Comparison of ENCODE assay signal across 32 cellular contexts in genomic region chr2:237574467-237574866, GRCh38. TPM values are rescaled to one million over a fixed set of nuclear protein-coding genes. Genes with fewer than 3 reads are reported as not detected.
DNase-seq lines count a peak whose midpoint lies in the region; ATAC-seq and TF ChIP-seq lines count a peak whose summit lies in the region.
"Had no signal": no experiment of that assay in that cellular context is flagged by ENCODE, and none has a peak within 500 bp of the region (broad histone marks: within the 10 kb centered on the region; RNA-seq: fewer than 3 reads in every experiment).

No MANE protein-coding gene starts in this region.

- H4K20me1 ChIP-seq in osteoblast (ENCODE audit: insufficient read depth, low read length) = no peaks in the 10 kb centered on the region

- no peaks in the 10 kb centered on the region for H3K9me3 ChIP-seq in endodermal cell (ENCODE audit: control insufficient read depth, low read length)
- H3K9me3 ChIP-seq in osteoblast (ENCODE audit: low read depth, low read length) = no peaks in the 10 kb centered on the region

- H3K4me1 Mint-ChIP-seq in stimulated activated naive CD8-positive, alpha-beta T cell treated with anti-CD3 and anti-CD28 coated beads, Interleukin-15, amount 100 ng/mL, for 72 hours = peaks cover 9% of the 10 kb centered on the region
- H3K4me1 Mint-ChIP-seq in endodermal cell = peaks cover 30% of the 10 kb centered on the region

- H3K27me3 Mint-ChIP-seq in stimulated activated naive CD8-positive, alpha-beta T cell treated with anti-CD3 and anti-CD28 coated beads, Interleukin-15, amount 100 ng/mL, for 72 hours = no peaks in the 10 kb centered on the region
- no peaks in the 10 kb centered on the region for H3K27me3 Mint-ChIP-seq in endodermal cell (ENCODE audit: insufficient read depth)
- H3K27me3 Mint-ChIP-seq: activated naive CD4-positive, alpha-beta T cell treated with anti-CD3 and anti-CD28 coated beads, Interleukin-2, amount 50 U/mL, for 24 hours; type B pancreatic cell had no signal

- H3K27ac ChIP-seq in endodermal cell (ENCODE audit: low read depth, low read length) (no peak overlapping the region), osteoblast (ENCODE audit: low read depth, low read length) (no peak overlapping the region), substantia nigra (ENCODE audit: low read depth, low read length, poor library complexity, severe bottlenecking) (no peak overlapping the region)
- H3K27ac ChIP-seq: HL-60 had no signal

- DNase-seq in stimulated activated naive CD8-positive, alpha-beta T cell treated with anti-CD3 and anti-CD28 coated beads, Interleukin-15, amount 100 ng/mL, for 72 hours = no peak
- DNase-seq in stimulated activated naive CD8-positive, alpha-beta T cell treated with anti-CD3 and anti-CD28 coated beads, Interleukin-15, Interleukin-2, amounts not matched to agents 100 U/mL and 50 U/mL, for 24 hours = no peak
- DNase-seq in endodermal cell (no peak), osteoblast (ENCODE audit: insufficient read length, low spot score, missing footprints) (peak; percentile 78), substantia nigra (lab: John Stamatoyannopoulos, UW) (no peak), amniotic stem cell (lab: John Stamatoyannopoulos, UW) (no peak), KBM-7 (no peak)
- DNase-seq: activated CD4-positive, alpha-beta T cell treated with anti-CD3 and anti-CD28 coated beads for 4 hours; amygdala; CD4-positive, CD25-positive, alpha-beta regulatory T cell; hypothalamus; immature natural killer cell; NCI-H1436; NCI-H2081 treated with DMSO at 0.1 percent for 48 hours; NCI-H345; NCI-H69; stimulated activated CD4-positive, alpha-beta T cell treated with anti-CD3 and anti-CD28 coated beads, Interleukin-12 subunit alpha, Interleukin-12 subunit beta, amount 100 ng/mL, for 4 hours; stimulated activated CD4-positive, alpha-beta T cell treated with anti-CD3 and anti-CD28 coated beads, Interleukin-2, amount 100 ng/mL, for 48 hours had no signal

- H3K4me2 ChIP-seq in osteoblast (ENCODE audit: insufficient read depth, low read length) = no peak overlapping the region

- peak overlapping the region; percentile 35 to 90 for H3K27ac Mint-ChIP-seq in stimulated activated naive CD8-positive, alpha-beta T cell treated with anti-CD3 and anti-CD28 coated beads, Interleukin-15, amount 100 ng/mL, for 72 hours
- H3K27ac Mint-ChIP-seq in endodermal cell = peak overlapping the region; percentile 48
- H3K27ac Mint-ChIP-seq: immature natural killer cell; memory B cell; T-helper 2 cell treated with Interferon-gamma antibody and Interleukin-4, amounts not matched to agents 5 μg/mL and 100 μg/mL, for 36 hours; type B pancreatic cell had no signal

- no peaks in the 10 kb centered on the region for H3K27me3 ChIP-seq in endodermal cell (ENCODE audit: control insufficient read depth, insufficient read depth, low read length, poor library complexity, severe bottlenecking)
- H3K27me3 ChIP-seq in osteoblast (ENCODE audit: insufficient read depth, low read length) = peaks cover 6% of the 10 kb centered on the region

- no peak overlapping the region for H2AFZ ChIP-seq in osteoblast (ENCODE audit: low read length)

- no peak for ATAC-seq in stimulated activated naive CD8-positive, alpha-beta T cell treated with anti-CD3 and anti-CD28 coated beads, Interleukin-15, amount 100 ng/mL, for 72 hours
- no peak for ATAC-seq in stimulated activated naive CD8-positive, alpha-beta T cell treated with anti-CD3 and anti-CD28 coated beads, Interleukin-15, Interleukin-2, amounts not matched to agents 100 U/mL and 50 U/mL, for 24 hours
- no peak for ATAC-seq in HG02678 (IDR thresholded peaks at IDR 0.05; ENCODE audit: unreplicated experiment)
- ATAC-seq: Panc1, sciatic nerve had no signal

- WGBS in endodermal cell (ENCODE audit: insufficient coverage in 1 of 2, insufficient read length in 1 of 2), 2 experiments = 95 to 100% methylated on average over 2 to 9 of the region's 9 CpGs

- H3K36me3 Mint-ChIP-seq in endodermal cell (ENCODE audit: low read depth) = peaks cover 50% of the 10 kb centered on the region
- H3K36me3 Mint-ChIP-seq: activated naive CD4-positive, alpha-beta T cell treated with anti-CD3 and anti-CD28 coated beads, Interleukin-2, amount 50 U/mL, for 24 hours; CD4-positive, CD25-positive, alpha-beta regulatory T cell; immature natural killer cell; memory B cell; type B pancreatic cell had no signal

- H3K4me3 ChIP-seq in endodermal cell (ENCODE audit: low read length) (no peak overlapping the region), osteoblast (ENCODE audit: insufficient read depth, low read length) (no peak overlapping the region)

- H3K9ac ChIP-seq in endodermal cell (ENCODE audit: extremely low read depth, low read length, poor library complexity, severe bottlenecking) = no peak overlapping the region

- no peak overlapping the region for H3K4me3 Mint-ChIP-seq in stimulated activated naive CD8-positive, alpha-beta T cell treated with anti-CD3 and anti-CD28 coated beads, Interleukin-15, amount 100 ng/mL, for 72 hours
- no peak overlapping the region for H3K4me3 Mint-ChIP-seq in endodermal cell
- H3K4me3 Mint-ChIP-seq: activated naive CD4-positive, alpha-beta T cell treated with anti-CD3 and anti-CD28 coated beads, Interleukin-2, amount 50 U/mL, for 24 hours; CD4-positive, CD25-positive, alpha-beta regulatory T cell; memory B cell; neural crest cell; T-helper 2 cell treated with Interferon-gamma antibody and Interleukin-4, amounts not matched to agents 5 μg/mL and 100 μg/mL, for 36 hours; type B pancreatic cell had no signal

- H3K36me3 ChIP-seq in endodermal cell (ENCODE audit: control insufficient read depth, insufficient read depth, low read length) (peaks cover 48% of the 10 kb centered on the region), osteoblast (ENCODE audit: insufficient read depth, low read length) (no peaks in the 10 kb centered on the region)

- H3K79me2 ChIP-seq in osteoblast (ENCODE audit: insufficient read depth, low read length) = no peaks in the 10 kb centered on the region

- in situ Hi-C loops in KBM-7 (cut with MboI; ENCODE audit: low pct_unique_long_range_greater_than_20kb, low sequenced_read_pairs) = no loop called here

- TF ChIP-seq CTCF in endodermal cell (conservative IDR thresholded peaks at IDR 0.05) (peak; percentile 0), osteoblast (IDR thresholded peaks at IDR 0.05; ENCODE audit: extremely low read depth, low read depth, low read length) (no peak)

- no peaks in the 10 kb centered on the region for H3K9me3 Mint-ChIP-seq in stimulated activated naive CD8-positive, alpha-beta T cell treated with anti-CD3 and anti-CD28 coated beads, Interleukin-15, amount 100 ng/mL, for 72 hours
- no peaks in the 10 kb centered on the region for H3K9me3 Mint-ChIP-seq in endodermal cell
- H3K9me3 Mint-ChIP-seq: activated naive CD4-positive, alpha-beta T cell treated with anti-CD3 and anti-CD28 coated beads, Interleukin-2, amount 50 U/mL, for 24 hours; CD4-positive, CD25-positive, alpha-beta regulatory T cell; immature natural killer cell; memory B cell; neural crest cell; T-helper 2 cell treated with Interferon-gamma antibody and Interleukin-4, amounts not matched to agents 5 μg/mL and 100 μg/mL, for 36 hours; type B pancreatic cell had no signal

- H3K4me1 ChIP-seq in endodermal cell (ENCODE audit: control insufficient read depth, insufficient read depth, low read length) = peaks cover 6% of the 10 kb centered on the region
- H3K4me1 ChIP-seq in osteoblast (ENCODE audit: insufficient read depth, low read length) = peaks cover 4% of the 10 kb centered on the region

RNA-seq across cellular contexts. Expression of gene PRLH, which starts 8.1 kb away (rescaled TPM):
- total RNA-seq in endodermal cell (not detected), osteoblast (not detected in 2 replicates)
- polyA plus RNA-seq in endodermal cell (2013, experiment 1 of 2) = not detected
- not detected for polyA plus RNA-seq in endodermal cell (2013, experiment 2 of 2)
- total RNA-seq: A172; CD4-positive, CD25-positive, alpha-beta regulatory T cell; Daoy; H1; left lobe of liver; neural crest cell; sciatic nerve; subcutaneous adipose tissue had no signal
- polyA plus RNA-seq: CD4-positive, CD25-positive, alpha-beta regulatory T cell; H1; immature natural killer cell had no signal

RNA-seq across cellular contexts. Expression of gene RAB17, which starts 16.1 kb away (rescaled TPM):
- total RNA-seq in endodermal cell (100 to 1,000 TPM; 235 to 369 TPM), osteoblast (0.36 TPM in 1 of 2 replicates, not detected in the other)
- polyA plus RNA-seq in endodermal cell (2013, experiment 1 of 2) = 37.5 TPM
- polyA plus RNA-seq in endodermal cell (2013, experiment 2 of 2) = 35.9 TPM
- total RNA-seq: CD4-positive, CD25-positive, alpha-beta regulatory T cell; neural crest cell had no signal
- polyA plus RNA-seq: CD4-positive, CD25-positive, alpha-beta regulatory T cell; immature natural killer cell had no signal

RNA-seq across cellular contexts. Expression of gene LRRFIP1, which starts 52.9 kb away (rescaled TPM):
- total RNA-seq in endodermal cell (100 to 1,000 TPM; 102 to 132 TPM), osteoblast (48.3 and 51.8 TPM in 2 replicates)
- 54.2 TPM for polyA plus RNA-seq in endodermal cell (2013, experiment 1 of 2)
- polyA plus RNA-seq in endodermal cell (2013, experiment 2 of 2) = 58.4 TPM

Comparison
In these comparisons a context has a peak if more than half of its experiments do, and no peak if none do; other contexts are left out.
1. RNA of gene RAB17, which starts 16.1 kb away (total RNA-seq): 235 to 369 TPM in endodermal cell; 0.36 TPM in osteoblast; every median in the first group is over 100 times any median in the second.